1 cellular context compared by ENCODE assay signal in the genomic region with DNA sequence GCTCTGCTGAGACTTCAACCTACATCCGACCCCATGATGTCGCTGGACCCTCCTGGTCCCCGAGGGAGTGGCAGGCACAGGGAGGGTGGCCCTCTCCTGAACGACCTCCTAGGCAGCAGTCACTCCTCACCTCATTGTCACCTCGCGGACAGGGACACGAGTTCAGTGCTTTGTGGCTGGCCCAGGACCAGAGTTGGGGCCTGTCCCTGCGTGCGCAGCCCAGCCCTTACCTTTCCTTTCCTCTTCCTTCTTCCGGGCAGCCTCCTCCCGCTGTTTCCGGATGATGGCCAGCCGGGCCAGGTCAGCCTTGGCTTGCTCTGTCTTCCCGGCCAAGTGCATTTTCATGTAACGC.
TF ChIP-seq lines count a peak whose summit lies in the region.

No MANE protein-coding gene starts in this region.

TF ChIP-seq in A549, 52 proteins besides CTCF, POLR2A, EP300 and RAD21:
- TF ChIP-seq HEYL (CRISPR knock-in tag; IDR thresholded peaks at IDR 0.05) = no peak
- no peak for TF ChIP-seq CHD4 (IDR thresholded peaks at IDR 0.05; ENCODE audit: borderline replicate concordance)
- TF ChIP-seq ZFP36 (IDR thresholded peaks at IDR 0.05; ENCODE audit: borderline replicate concordance, partially characterized antibody) = no peak
- no peak for TF ChIP-seq MAFK (IDR thresholded peaks at IDR 0.05; ENCODE audit: partially characterized antibody)
- TF ChIP-seq EHF (CRISPR knock-in tag; IDR thresholded peaks at IDR 0.05) = no peak
- TF ChIP-seq ZNF302 (CRISPR knock-in tag; IDR thresholded peaks at IDR 0.05) = no peak
- no peak for TF ChIP-seq EHMT2 (IDR thresholded peaks at IDR 0.05; ENCODE audit: low read depth)
- no peak for TF ChIP-seq CHD2 (IDR thresholded peaks at IDR 0.05; ENCODE audit: low read length, partially characterized antibody)
- no peak for TF ChIP-seq HDAC2 (IDR thresholded peaks at IDR 0.05)
- TF ChIP-seq CEBPB (IDR thresholded peaks at IDR 0.05) = no peak
- TF ChIP-seq JUNB (IDR thresholded peaks at IDR 0.05) = no peak
- TF ChIP-seq NFE2L2 (conservative IDR thresholded peaks at IDR 0.05; ENCODE audit: low read length) = no peak
- TF ChIP-seq, protein P1, sequence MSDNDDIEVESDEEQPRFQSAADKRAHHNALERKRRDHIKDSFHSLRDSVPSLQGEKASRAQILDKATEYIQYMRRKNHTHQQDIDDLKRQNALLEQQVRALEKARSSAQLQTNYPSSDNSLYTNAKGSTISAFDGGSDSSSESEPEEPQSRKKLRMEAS (IDR thresholded peaks at IDR 0.05) = no peak
- TF ChIP-seq MAZ (IDR thresholded peaks at IDR 0.05; ENCODE audit: borderline replicate concordance, low read depth, low read length) = no peak
- no peak for TF ChIP-seq CBX2 (IDR thresholded peaks at IDR 0.05; ENCODE audit: borderline replicate concordance, low read depth)
- TF ChIP-seq, protein P2, sequence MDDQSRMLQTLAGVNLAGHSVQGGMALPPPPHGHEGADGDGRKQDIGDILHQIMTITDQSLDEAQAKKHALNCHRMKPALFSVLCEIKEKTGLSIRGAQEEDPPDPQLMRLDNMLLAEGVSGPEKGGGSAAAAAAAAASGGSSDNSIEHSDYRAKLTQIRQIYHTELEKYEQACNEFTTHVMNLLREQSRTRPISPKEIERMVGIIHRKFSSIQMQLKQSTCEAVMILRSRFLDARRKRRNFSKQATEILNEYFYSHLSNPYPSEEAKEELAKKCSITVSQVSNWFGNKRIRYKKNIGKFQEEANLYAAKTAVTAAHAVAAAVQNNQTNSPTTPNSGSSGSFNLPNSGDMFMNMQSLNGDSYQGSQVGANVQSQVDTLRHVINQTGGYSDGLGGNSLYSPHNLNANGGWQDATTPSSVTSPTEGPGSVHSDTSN (IDR thresholded peaks at IDR 0.05) = no peak
- TF ChIP-seq, protein P3, sequence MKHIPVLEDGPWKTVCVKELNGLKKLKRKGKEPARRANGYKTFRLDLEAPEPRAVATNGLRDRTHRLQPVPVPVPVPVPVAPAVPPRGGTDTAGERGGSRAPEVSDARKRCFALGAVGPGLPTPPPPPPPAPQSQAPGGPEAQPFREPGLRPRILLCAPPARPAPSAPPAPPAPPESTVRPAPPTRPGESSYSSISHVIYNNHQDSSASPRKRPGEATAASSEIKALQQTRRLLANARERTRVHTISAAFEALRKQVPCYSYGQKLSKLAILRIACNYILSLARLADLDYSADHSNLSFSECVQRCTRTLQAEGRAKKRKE (CRISPR knock-in tag; IDR thresholded peaks at IDR 0.05; ENCODE audit: low read depth) = no peak
